In the genomic region with DNA sequence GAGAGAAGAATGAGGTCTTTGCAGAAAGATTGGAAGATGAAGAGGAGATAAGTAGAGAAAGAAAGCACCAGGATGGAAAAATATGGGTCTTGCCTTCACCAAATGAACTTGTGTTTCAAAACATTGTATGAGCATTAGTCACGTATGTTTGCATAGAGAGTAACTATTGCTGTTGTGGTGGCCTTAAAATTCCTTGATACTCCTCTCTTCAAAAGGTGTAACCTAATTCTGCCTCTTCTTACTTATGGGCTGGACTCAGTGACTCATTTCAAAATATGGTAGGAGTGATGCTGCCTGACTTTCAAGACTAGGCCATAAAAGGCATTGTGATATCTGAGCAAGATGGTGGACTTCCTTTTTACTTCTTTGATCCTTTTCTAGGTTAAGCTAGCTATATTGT, we compare ENCODE assay signal across 22 cellular contexts.
A peak's percentile ranks its signal among the peaks of the same experiment; 100 is the strongest.
DNase-seq lines count a peak whose midpoint lies in the region; ATAC-seq, FAIRE-seq and TF ChIP-seq lines count a peak whose summit lies in the region.
"Had no signal": no experiment of that assay in that cellular context is flagged by ENCODE, and none has a peak within 500 bp of the region (broad histone marks: within the 10 kb centered on the region; RNA-seq: fewer than 3 reads in every experiment).

No MANE protein-coding gene starts in this region.

- H3K4me3 Mint-ChIP-seq in osteocyte (ENCODE audit: unreplicated experiment): no peak overlapping the region
- H3K4me3 Mint-ChIP-seq: activated CD8-positive, alpha-beta T cell treated with anti-CD3 and anti-CD28 coated beads for 36 hours; activated naive CD4-positive, alpha-beta T cell treated with anti-CD3 and anti-CD28 coated beads, Interleukin-2, amount 10 ng/mL, durations not matched to agents 7 days and 5 days; activated T-cell treated with anti-CD3 and anti-CD28 coated beads, Interleukin-2, amount 50 U/mL, for 4 hours; GM23338; naive B cell had no signal

- DNase-seq in ELR (ENCODE audit: low read depth) (peak; percentile 2), RCC 7860 (ENCODE audit: low spot score) (peak; percentile 28), fibroblast of gingiva (ENCODE audit: low read depth) (peak; percentile 4), osteocyte (ENCODE audit: extremely low spot score, unreplicated experiment) (no peak), Ammon's horn (ENCODE audit: low spot score) (no peak), CD1c-positive myeloid dendritic cell (ENCODE audit: extremely low spot score) (no peak)
- DNase-seq in effector CD4-positive, alpha-beta T cell: no peak
- DNase-seq: activated CD8-positive, alpha-beta T cell treated with anti-CD3 and anti-CD28 coated beads for 36 hours; activated naive CD4-positive, alpha-beta T cell treated with anti-CD3 and anti-CD28 coated beads, Interleukin-2, amount 10 ng/mL, durations not matched to agents 7 days and 5 days; activated T-cell treated with anti-CD3 and anti-CD28 coated beads, Interleukin-2, amount 50 U/mL, for 4 hours; body of pancreas; cortex of kidney; DMS 273 treated with DMSO at 0.1 percent for 48 hours; heart left ventricle; naive B cell; NCI-H2029; SHP77; stimulated activated CD8-positive, alpha-beta memory T cell treated with anti-CD3 and anti-CD28 coated beads, Interleukin-4, amount 100 ng/mL, for 48 hours; substantia nigra; T-helper 1 cell had no signal

- peak overlapping the region; percentile 5 for H3K27ac Mint-ChIP-seq in osteocyte (ENCODE audit: unreplicated experiment)
- H3K27ac Mint-ChIP-seq: activated CD8-positive, alpha-beta T cell treated with anti-CD3 and anti-CD28 coated beads for 36 hours; activated naive CD4-positive, alpha-beta T cell treated with anti-CD3 and anti-CD28 coated beads, Interleukin-2, amount 10 ng/mL, durations not matched to agents 7 days and 5 days; GM23338; naive B cell had no signal

- TF ChIP-seq CTCF in osteocyte (IDR thresholded peaks at IDR 0.05): no peak

- H3K27me3 Mint-ChIP-seq in osteocyte (ENCODE audit: unreplicated experiment): no peaks in the 10 kb centered on the region
- H3K27me3 Mint-ChIP-seq: activated CD8-positive, alpha-beta T cell treated with anti-CD3 and anti-CD28 coated beads for 36 hours; activated naive CD4-positive, alpha-beta T cell treated with anti-CD3 and anti-CD28 coated beads, Interleukin-2, amount 10 ng/mL, durations not matched to agents 7 days and 5 days; naive B cell had no signal

- no peaks in the 10 kb centered on the region for H3K36me3 Mint-ChIP-seq in osteocyte (ENCODE audit: unreplicated experiment)
- H3K36me3 Mint-ChIP-seq: activated naive CD4-positive, alpha-beta T cell treated with anti-CD3 and anti-CD28 coated beads, Interleukin-2, amount 10 ng/mL, durations not matched to agents 7 days and 5 days; naive B cell had no signal

- no peak for FAIRE-seq in RCC 7860 (lab: Jason Lieb, UNC)

- peaks cover 7% of the 10 kb centered on the region for H3K4me1 Mint-ChIP-seq in osteocyte (ENCODE audit: unreplicated experiment)
- H3K4me1 Mint-ChIP-seq: activated naive CD4-positive, alpha-beta T cell treated with anti-CD3 and anti-CD28 coated beads, Interleukin-2, amount 10 ng/mL, durations not matched to agents 7 days and 5 days; GM23338; naive B cell had no signal

- H3K9me3 Mint-ChIP-seq in osteocyte (ENCODE audit: unreplicated experiment): peaks cover 16% of the 10 kb centered on the region

- no peak for ATAC-seq in GM19455 (IDR thresholded peaks at IDR 0.05; ENCODE audit: unreplicated experiment)
- ATAC-seq: activated CD8-positive, alpha-beta T cell treated with anti-CD3 and anti-CD28 coated beads for 36 hours; activated T-cell treated with anti-CD3 and anti-CD28 coated beads, Interleukin-2, amount 50 U/mL, for 4 hours; body of pancreas; GM23338; heart left ventricle had no signal

Comparison
In these comparisons a context has a peak if more than half of its experiments do, and no peak if none do; other contexts are left out.
1. DNase-seq: peak in ELR (single experiment), RCC 7860 (single experiment) and fibroblast of gingiva (single experiment); none in osteocyte (single experiment), effector CD4-positive, alpha-beta T cell (single experiment), Ammon's horn (single experiment) and CD1c-positive myeloid dendritic cell (single experiment).